In the genomic region with DNA sequence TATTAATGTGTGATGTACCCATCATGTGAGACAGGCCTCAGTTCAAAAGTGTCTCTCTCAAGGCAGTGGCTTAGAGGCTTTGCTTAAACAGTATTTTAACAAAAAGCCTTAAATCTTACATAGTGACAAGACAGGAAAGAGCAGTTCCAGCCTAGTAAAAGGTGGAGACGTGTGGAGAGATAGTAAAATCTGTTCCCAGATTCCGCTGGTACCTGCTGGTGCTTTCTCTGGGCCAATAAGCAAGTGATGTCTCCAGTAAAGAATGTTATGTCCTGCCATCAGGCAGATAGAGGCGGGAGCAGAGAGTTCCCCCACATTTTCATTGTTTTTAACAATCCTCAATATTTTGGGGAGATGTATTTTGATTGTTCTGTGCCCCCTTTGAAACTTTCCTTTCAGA, we compare ENCODE assay signal across 21 cellular contexts.
"Had no signal": no experiment of that assay in that cellular context is flagged by ENCODE, and none has a peak within 500 bp of the region (broad histone marks: within the 10 kb centered on the region; RNA-seq: fewer than 3 reads in every experiment).

No MANE protein-coding gene starts in this region.

- ATAC-seq: foreskin keratinocyte; left colon; natural killer cell; psoas muscle; right lobe of liver; stimulated activated memory B cell treated with anti-CD40 and anti-IgM and Interleukin-4, amounts not matched to agents 10 μg/mL and 1 μg/mL and 100 μg/mL, for 72 hours had no signal

- H3K27me3 ChIP-seq: colonic mucosa, foreskin keratinocyte, right lobe of liver, spleen, testis, tibial nerve had no signal

- H3K4me3 Mint-ChIP-seq: endodermal cell; natural killer cell; stimulated activated memory B cell treated with anti-CD40 and anti-IgM and Interleukin-4, amounts not matched to agents 10 μg/mL and 1 μg/mL and 100 μg/mL, for 72 hours; stimulated activated naive CD8-positive, alpha-beta T cell treated with anti-CD3 and anti-CD28 coated beads, Interleukin-15, Interleukin-2, amounts not matched to agents 100 ng/mL and 50 ng/mL, for 24 hours had no signal

- H3K27me3 Mint-ChIP-seq: stimulated activated memory B cell treated with anti-CD40 and anti-IgM and Interleukin-4, amounts not matched to agents 10 μg/mL and 1 μg/mL and 100 μg/mL, for 72 hours; stimulated activated naive CD8-positive, alpha-beta T cell treated with anti-CD3 and anti-CD28 coated beads, Interleukin-15, Interleukin-2, amounts not matched to agents 100 ng/mL and 50 ng/mL, for 24 hours had no signal

- H3K4me1 Mint-ChIP-seq: natural killer cell had no signal

- H3K4me3 ChIP-seq: colonic mucosa, psoas muscle, right lobe of liver, spleen, testis, tibial nerve had no signal

- H3K27ac ChIP-seq: colonic mucosa, foreskin keratinocyte, psoas muscle, right lobe of liver, spleen, testis, tibial nerve had no signal

- H3K36me3 ChIP-seq: colonic mucosa, right lobe of liver had no signal

- H3K4me1 ChIP-seq: colonic mucosa, foreskin keratinocyte, psoas muscle, right lobe of liver, spleen, testis, tibial nerve had no signal

- H3K27ac Mint-ChIP-seq: stimulated activated memory B cell treated with anti-CD40 and anti-IgM and Interleukin-4, amounts not matched to agents 10 μg/mL and 1 μg/mL and 100 μg/mL, for 72 hours; stimulated activated naive CD8-positive, alpha-beta T cell treated with anti-CD3 and anti-CD28 coated beads, Interleukin-15, Interleukin-2, amounts not matched to agents 100 ng/mL and 50 ng/mL, for 24 hours had no signal

- DNase-seq: colonic mucosa; effector CD4-positive, alpha-beta T cell; endodermal cell; erythroblast; foreskin keratinocyte; kidney; left colon; mammary epithelial cell; natural killer cell; occipital lobe; psoas muscle; retina; right lobe of liver; spleen; stimulated activated CD4-positive, alpha-beta T cell treated with anti-CD3 and anti-CD28 coated beads, Interleukin-15, amount 100 ng/mL, for 24 hours; stimulated activated CD4-positive, alpha-beta T cell treated with anti-CD3 and anti-CD28 coated beads, Interleukin-1b, Interleukin-23, amount 100 ng/mL, for 48 hours; stimulated activated CD4-positive, alpha-beta T cell treated with anti-CD3 and anti-CD28 coated beads, Interleukin-4, amount 100 ng/mL, for 24 hours; testis had no signal

- H3K9me3 Mint-ChIP-seq: endodermal cell; natural killer cell; stimulated activated memory B cell treated with anti-CD40 and anti-IgM and Interleukin-4, amounts not matched to agents 10 μg/mL and 1 μg/mL and 100 μg/mL, for 72 hours; stimulated activated naive CD8-positive, alpha-beta T cell treated with anti-CD3 and anti-CD28 coated beads, Interleukin-15, Interleukin-2, amounts not matched to agents 100 ng/mL and 50 ng/mL, for 24 hours had no signal

- H3K9me3 ChIP-seq: colonic mucosa, psoas muscle, right lobe of liver, spleen, testis, tibial nerve had no signal
